ENCODE assay signal across 2 cellular contexts in the genomic region with DNA sequence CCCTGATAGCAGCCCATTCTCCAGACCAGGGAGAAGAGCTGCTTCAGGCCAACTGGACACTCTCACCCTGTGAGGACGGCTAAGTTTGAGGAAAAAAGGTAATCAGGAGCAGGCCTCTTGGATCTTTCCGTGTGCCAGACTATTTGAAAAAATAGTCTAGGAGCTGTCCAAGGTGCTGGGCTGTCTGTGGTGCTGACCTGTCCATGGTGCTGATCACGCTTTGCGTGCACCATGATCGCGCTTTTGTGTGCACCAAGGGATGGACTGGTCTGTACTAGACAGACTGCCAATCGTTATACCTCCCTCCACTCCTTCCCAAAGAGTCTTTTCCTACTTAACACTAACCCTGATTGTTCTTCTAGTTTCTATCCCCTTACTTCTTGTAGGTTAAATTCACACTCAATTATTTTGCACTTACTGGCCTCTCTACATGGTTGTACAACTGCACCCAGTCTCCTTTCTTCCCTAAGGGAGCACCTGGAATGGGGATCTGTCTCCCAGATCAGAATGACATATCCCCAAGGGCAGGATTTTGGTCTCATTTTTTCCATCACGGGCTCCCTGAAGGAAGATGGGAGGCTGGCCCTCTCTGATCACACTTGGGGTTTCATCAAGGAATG.
A peak's percentile ranks its signal among the peaks of the same experiment; 100 is the strongest.
TF ChIP-seq lines count a peak whose summit lies in the region.

No MANE protein-coding gene starts in this region.

TF ChIP-seq in HCT116, 20 proteins besides CTCF, POLR2A, EP300 and RAD21 (continued from another document):
- TF ChIP-seq ZNF274 (IDR thresholded peaks at IDR 0.05; ENCODE audit: low read depth, low read length) (no peak), ZFX (IDR thresholded peaks at IDR 0.05) (no peak), CBX3 (IDR thresholded peaks at IDR 0.05; ENCODE audit: low read depth) (peak; percentile 71), REST (IDR thresholded peaks at IDR 0.05; ENCODE audit: low read depth) (peak; percentile 100), MAX (IDR thresholded peaks at IDR 0.05) (0 out of 2 replicates have a peak, but pooled peaks have one; percentile 30), SIN3A (IDR thresholded peaks at IDR 0.05; ENCODE audit: low read depth) (peak; percentile 60; the same call in 1 of the 2 replicates)

TF ChIP-seq in H1, 55 proteins besides CTCF, POLR2A, EP300 and RAD21 (continued from another document):
- TF ChIP-seq POU5F1 (IDR thresholded peaks at IDR 0.05; ENCODE audit: low read depth, low read length) (no peak), JUND (IDR thresholded peaks at IDR 0.05; ENCODE audit: low read length) (no peak), CREB1 (IDR thresholded peaks at IDR 0.05) (peak; percentile 45; the same call in 1 of the 2 replicates), SUZ12 (IDR thresholded peaks at IDR 0.05; ENCODE audit: low read length) (no peak), RBBP5 (IDR thresholded peaks at IDR 0.05; ENCODE audit: borderline replicate concordance, low read depth, low read length) (no peak), KDM1A (IDR thresholded peaks at IDR 0.05; ENCODE audit: borderline replicate concordance, low read length) (no peak), ASH2L (IDR thresholded peaks at IDR 0.05; ENCODE audit: low read length) (no peak), FOSL1 (IDR thresholded peaks at IDR 0.05; ENCODE audit: insufficient read depth, low read depth, low read length) (no peak), BACH1 (IDR thresholded peaks at IDR 0.05; ENCODE audit: low read length) (no peak), HDAC2 (IDR thresholded peaks at IDR 0.05; ENCODE audit: borderline replicate concordance in 1 of 2, low read depth in 2 of 2, low read length in 2 of 2) (peak; percentile 94 to 99; a peak in 3 of 4 replicates), MAX (IDR thresholded peaks at IDR 0.05) (peak; percentile 64; the same call in 1 of the 2 replicates), PHF8 (conservative IDR thresholded peaks at IDR 0.05; ENCODE audit: low read depth, low read length) (no peak), CHD7 (IDR thresholded peaks at IDR 0.05; ENCODE audit: insufficient replicate concordance, low read length) (no peak), NANOG (IDR thresholded peaks at IDR 0.05; ENCODE audit: insufficient read depth, low read depth, low read length, poor library complexity, severe bottlenecking) (no peak), TAF1 (IDR thresholded peaks at IDR 0.05; ENCODE audit: low read depth, low read length) (no peak), RNF2 (IDR thresholded peaks at IDR 0.05; ENCODE audit: borderline replicate concordance, low read depth, low read length, missing control alignments, poor library complexity, severe bottlenecking) (no peak), HDAC6 (IDR thresholded peaks at IDR 0.05; ENCODE audit: low read depth, low read length) (no peak), SIX5 (IDR thresholded peaks at IDR 0.05; ENCODE audit: low read depth, low read length) (no peak), BRCA1 (IDR thresholded peaks at IDR 0.05; ENCODE audit: low read depth, low read length) (no peak), SP4 (IDR thresholded peaks at IDR 0.05; ENCODE audit: low read length) (no peak), E2F6 (IDR thresholded peaks at IDR 0.05) (no peak), SIN3A (conservative IDR thresholded peaks at IDR 0.05 in 1 of 2, IDR thresholded peaks at IDR 0.05 in 1 of 2; ENCODE audit: low read depth in 1 of 2, low read length in 2 of 2) (peak; percentile 99 to 100), KDM5A (IDR thresholded peaks at IDR 0.05; ENCODE audit: low read length) (no peak), SP1 (IDR thresholded peaks at IDR 0.05; ENCODE audit: low read depth, low read length) (no peak), SRF (IDR thresholded peaks at IDR 0.05; ENCODE audit: low read depth, low read length) (no peak), TAF7 (optimal IDR thresholded peaks at IDR 0.05; ENCODE audit: borderline replicate concordance, low read depth, low read length) (peak; percentile 96), TBP (IDR thresholded peaks at IDR 0.05; ENCODE audit: low read depth, low read length) (no peak), TCF12 (IDR thresholded peaks at IDR 0.05; ENCODE audit: low read depth, low read length) (no peak), CTBP2 (IDR thresholded peaks at IDR 0.05; ENCODE audit: borderline replicate concordance, insufficient read depth, insufficient read length, low read length) (no peak), ATF3 (IDR thresholded peaks at IDR 0.05; ENCODE audit: insufficient read depth, low read depth, low read length) (no peak), TEAD4 (IDR thresholded peaks at IDR 0.05; ENCODE audit: low read depth, low read length) (peak; percentile 77), MAFK (IDR thresholded peaks at IDR 0.05; ENCODE audit: low read depth, low read length) (no peak), YY1 (IDR thresholded peaks at IDR 0.05; ENCODE audit: low read depth, low read length) (no peak), CHD2 (IDR thresholded peaks at IDR 0.05; ENCODE audit: low read length) (no peak), RFX5 (IDR thresholded peaks at IDR 0.05; ENCODE audit: borderline replicate concordance, low read depth, low read length) (no peak; the same call in 1 of the 2 replicates), POLR2AphosphoS5 (IDR thresholded peaks at IDR 0.05; ENCODE audit: low read depth, low read length) (no peak), CBX5 (IDR thresholded peaks at IDR 0.05; ENCODE audit: low read depth, low read length) (no peak), SAP30 (IDR thresholded peaks at IDR 0.05; ENCODE audit: insufficient read depth, insufficient replicate concordance, low read length) (peak; percentile 98), RXRA (IDR thresholded peaks at IDR 0.05; ENCODE audit: insufficient read depth, low read depth, low read length) (no peak), EGR1 (IDR thresholded peaks at IDR 0.05; ENCODE audit: borderline replicate concordance, low read depth, low read length) (no peak), GABPA (IDR thresholded peaks at IDR 0.05; ENCODE audit: borderline replicate concordance, insufficient read depth, low read length) (no peak; the same call in 1 of the 2 replicates)
